Comparison of ENCODE assay signal across 9 cellular contexts in the genomic region with DNA sequence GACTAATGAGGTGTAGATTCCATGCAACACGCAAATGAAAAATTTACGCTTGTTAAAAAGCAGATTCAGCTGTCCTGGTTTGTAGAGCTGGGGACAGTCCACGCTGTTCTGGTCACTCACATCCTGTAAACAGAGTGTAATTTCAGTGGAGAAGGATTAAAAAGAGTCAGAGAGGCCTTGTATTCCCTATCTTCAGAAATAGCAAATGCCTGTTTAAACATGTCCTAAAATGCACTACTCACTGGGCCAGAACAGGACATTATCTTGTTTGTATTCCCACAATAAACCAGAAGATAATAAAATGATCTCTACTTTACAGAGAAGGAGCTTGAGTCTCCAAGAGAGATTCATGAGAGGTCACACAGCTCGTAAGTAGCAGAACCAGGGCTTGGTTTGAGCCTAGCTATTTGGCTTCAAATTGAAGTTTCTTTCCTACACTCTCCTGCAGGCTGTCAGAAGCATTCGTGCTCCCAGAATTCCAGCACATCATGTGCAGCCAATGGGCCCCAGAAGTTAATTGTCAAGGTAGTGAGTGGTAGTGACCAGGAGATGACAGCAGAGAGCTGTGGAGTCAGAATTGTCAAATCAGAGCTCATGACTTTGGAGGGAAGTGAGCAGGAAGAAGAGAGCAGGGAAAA.
DNase-seq lines count a peak whose midpoint lies in the region; TF ChIP-seq lines count a peak whose summit lies in the region.
"Had no signal": no experiment of that assay in that cellular context is flagged by ENCODE, and none has a peak within 500 bp of the region (broad histone marks: within the 10 kb centered on the region; RNA-seq: fewer than 3 reads in every experiment).

No MANE protein-coding gene starts in this region.

- H3K27me3 ChIP-seq in neural progenitor cell: no peaks in the 10 kb centered on the region

- H3K9ac ChIP-seq in neural progenitor cell: no peak overlapping the region

- H3K27me3 Mint-ChIP-seq in neural progenitor cell (ENCODE audit: insufficient read depth, low read depth): no peaks in the 10 kb centered on the region
- H3K27me3 Mint-ChIP-seq: activated CD8-positive, alpha-beta memory T cell treated with anti-CD3 and anti-CD28 coated beads, Interleukin-2, amount 10 ng/mL, durations not matched to agents 7 days and 5 days had no signal

- H3K4me3 ChIP-seq in fibroblast of mammary gland (ENCODE audit: control insufficient read depth, low read depth, low read length): no peak overlapping the region
- no peak overlapping the region for H3K4me3 ChIP-seq in neural progenitor cell

- peaks cover 13% of the 10 kb centered on the region for H3K4me1 ChIP-seq in neural progenitor cell

- no peak overlapping the region for H3K27ac ChIP-seq in neural progenitor cell

- peak; percentile 7 for DNase-seq in COLO829 (ENCODE audit: low spot score)
- peak; percentile 42 for DNase-seq in NCI-H774 (lab: John Stamatoyannopoulos, UW)
- DNase-seq in fibroblast of mammary gland (ENCODE audit: low read depth): no peak
- DNase-seq in neural progenitor cell (ENCODE audit: low spot score): peak; percentile 45
- DNase-seq in SKM-1 (lab: John Stamatoyannopoulos, UW; ENCODE audit: unreplicated experiment): no peak
- no peak for DNase-seq in activated CD4-positive, alpha-beta T cell treated with anti-CD3 and anti-CD28 coated beads, Interleukin-2, amount 50 U/mL, for 1 hour
- no peak for DNase-seq in activated T-cell treated with anti-CD3 and anti-CD28 coated beads, Interleukin-2, amount 50 U/mL, for 1 hour
- no peak for DNase-seq in COLO668 (lab: John Stamatoyannopoulos, UW; ENCODE audit: unreplicated experiment)
- DNase-seq: activated CD8-positive, alpha-beta memory T cell treated with anti-CD3 and anti-CD28 coated beads, Interleukin-2, amount 10 ng/mL, durations not matched to agents 7 days and 5 days had no signal

- peaks cover 4% of the 10 kb centered on the region for H3K4me1 Mint-ChIP-seq in neural progenitor cell
- H3K4me1 Mint-ChIP-seq: activated CD8-positive, alpha-beta memory T cell treated with anti-CD3 and anti-CD28 coated beads, Interleukin-2, amount 10 ng/mL, durations not matched to agents 7 days and 5 days had no signal

- no peaks in the 10 kb centered on the region for H3K9me3 ChIP-seq in neural progenitor cell (ENCODE audit: low read depth)

- H3K36me3 Mint-ChIP-seq in neural progenitor cell: no peaks in the 10 kb centered on the region

- H3K4me2 ChIP-seq in neural progenitor cell: no peak overlapping the region

- H3K79me2 ChIP-seq in neural progenitor cell (ENCODE audit: low read depth): no peaks in the 10 kb centered on the region

- H4K20me1 ChIP-seq in neural progenitor cell (ENCODE audit: low read depth): no peaks in the 10 kb centered on the region

- H3K9me3 Mint-ChIP-seq in neural progenitor cell: no peaks in the 10 kb centered on the region

- H3K36me3 ChIP-seq in neural progenitor cell: no peaks in the 10 kb centered on the region

- H3K27ac Mint-ChIP-seq in neural progenitor cell: no peak overlapping the region
- H3K27ac Mint-ChIP-seq: activated CD8-positive, alpha-beta memory T cell treated with anti-CD3 and anti-CD28 coated beads, Interleukin-2, amount 10 ng/mL, durations not matched to agents 7 days and 5 days had no signal

- no peak overlapping the region for H2AFZ ChIP-seq in neural progenitor cell (replicated peaks)

- H3F3A ChIP-seq in neural progenitor cell (ENCODE audit: low read depth): no peaks in the 10 kb centered on the region

- TF ChIP-seq CTCF in fibroblast of mammary gland (conservative IDR thresholded peaks at IDR 0.05; ENCODE audit: control insufficient read depth, insufficient read depth, low read depth, low read length) (peak; percentile 35), neural progenitor cell (IDR thresholded peaks at IDR 0.05) (peak; percentile 61)

- no peak overlapping the region for H3K4me3 Mint-ChIP-seq in neural progenitor cell
- H3K4me3 Mint-ChIP-seq: activated CD8-positive, alpha-beta memory T cell treated with anti-CD3 and anti-CD28 coated beads, Interleukin-2, amount 10 ng/mL, durations not matched to agents 7 days and 5 days had no signal

Comparison
In these comparisons a context has a peak if more than half of its experiments do, and no peak if none do; other contexts are left out.
1. DNase-seq: peak in COLO829 (single experiment), NCI-H774 (single experiment) and neural progenitor cell (single experiment); none in fibroblast of mammary gland (single experiment), SKM-1 (single experiment), activated CD4-positive, alpha-beta T cell treated with anti-CD3 and anti-CD28 coated beads, Interleukin-2, amount 50 U/mL, for 1 hour (single experiment), activated T-cell treated with anti-CD3 and anti-CD28 coated beads, Interleukin-2, amount 50 U/mL, for 1 hour (single experiment) and COLO668 (single experiment).